22 cellular contexts compared by ENCODE assay signal in genomic region chr2:135963841-135964240, GRCh38. TPM values are rescaled to one million over a fixed set of nuclear protein-coding genes. Genes with fewer than 3 reads are reported as not detected.
DNase-seq lines count a peak whose midpoint lies in the region; ATAC-seq and TF ChIP-seq lines count a peak whose summit lies in the region.
"Had no signal": no experiment of that assay in that cellular context is flagged by ENCODE, and none has a peak within 500 bp of the region (broad histone marks: within the 10 kb centered on the region; RNA-seq: fewer than 3 reads in every experiment).

No MANE protein-coding gene starts in this region.

- no peaks in the 10 kb centered on the region for H3K9me3 Mint-ChIP-seq in activated T-cell treated with anti-CD3 and anti-CD28 coated beads, Interleukin-2, amount 50 U/mL, for 24 hours
- H3K9me3 Mint-ChIP-seq in WTC11: no peaks in the 10 kb centered on the region
- no peaks in the 10 kb centered on the region for H3K9me3 Mint-ChIP-seq in stimulated activated effector memory CD8-positive, alpha-beta T cell treated with anti-CD3 and anti-CD28 coated beads, Interleukin-12 subunit alpha, Interleukin-12 subunit beta, amount 100 ng/mL, for 72 hours
- H3K9me3 Mint-ChIP-seq: activated naive CD8-positive, alpha-beta T cell treated with anti-CD3 and anti-CD28 coated beads, Interleukin-2, amount 10 ng/mL, durations not matched to agents 7 days and 5 days; brain; immature natural killer cell had no signal

- no peaks in the 10 kb centered on the region for H3K9me3 ChIP-seq in PC-9 (ENCODE audit: insufficient read depth, low read depth)
- H3K9me3 ChIP-seq: BLaER1, SJSA1 had no signal

- no peak overlapping the region for H3K4me3 Mint-ChIP-seq in activated T-cell treated with anti-CD3 and anti-CD28 coated beads, Interleukin-2, amount 50 U/mL, for 24 hours
- H3K4me3 Mint-ChIP-seq in WTC11: no peak overlapping the region
- no peak overlapping the region for H3K4me3 Mint-ChIP-seq in stimulated activated effector memory CD8-positive, alpha-beta T cell treated with anti-CD3 and anti-CD28 coated beads, Interleukin-12 subunit alpha, Interleukin-12 subunit beta, amount 100 ng/mL, for 72 hours
- H3K4me3 Mint-ChIP-seq: brain, immature natural killer cell had no signal

- peaks cover 8% of the 10 kb centered on the region for H3K79me2 ChIP-seq in PC-9 (ENCODE audit: low read depth)

- CTCF ChIA-PET in WTC11 (lab: Charles Lee): no interaction called here
- CTCF ChIA-PET in PC-9 (lab: Charles Lee): no interaction called here

- H3K27me3 ChIP-seq in PC-9 (ENCODE audit: insufficient read depth, low read depth): no peaks in the 10 kb centered on the region
- H3K27me3 ChIP-seq: BLaER1, hepatocyte, SJSA1 had no signal

- peaks cover 10% of the 10 kb centered on the region for H3K36me3 ChIP-seq in PC-9 (ENCODE audit: low read depth)

- H3K4me1 Mint-ChIP-seq in activated T-cell treated with anti-CD3 and anti-CD28 coated beads, Interleukin-2, amount 50 U/mL, for 24 hours (ENCODE audit: low read depth): peaks cover 66% of the 10 kb centered on the region
- peaks cover 50% of the 10 kb centered on the region for H3K4me1 Mint-ChIP-seq in WTC11
- peaks cover 28% of the 10 kb centered on the region for H3K4me1 Mint-ChIP-seq in stimulated activated effector memory CD8-positive, alpha-beta T cell treated with anti-CD3 and anti-CD28 coated beads, Interleukin-12 subunit alpha, Interleukin-12 subunit beta, amount 100 ng/mL, for 72 hours

- H2AFZ ChIP-seq in PC-9: no peak overlapping the region
- H2AFZ ChIP-seq: hepatocyte had no signal

- no peaks in the 10 kb centered on the region for H3K4me1 ChIP-seq in PC-9 (replicated peaks; ENCODE audit: insufficient read depth)
- H3K4me1 ChIP-seq: BLaER1 had no signal

- peak overlapping the region; percentile 37 for H3K27ac Mint-ChIP-seq in activated T-cell treated with anti-CD3 and anti-CD28 coated beads, Interleukin-2, amount 50 U/mL, for 24 hours
- H3K27ac Mint-ChIP-seq in WTC11: peak overlapping the region; percentile 59; the same call in 1 of the 2 replicates
- H3K27ac Mint-ChIP-seq in stimulated activated effector memory CD8-positive, alpha-beta T cell treated with anti-CD3 and anti-CD28 coated beads, Interleukin-12 subunit alpha, Interleukin-12 subunit beta, amount 100 ng/mL, for 72 hours: peak overlapping the region; percentile 70
- H3K27ac Mint-ChIP-seq: activated naive CD8-positive, alpha-beta T cell treated with anti-CD3 and anti-CD28 coated beads, Interleukin-2, amount 10 ng/mL, durations not matched to agents 7 days and 5 days had no signal

- no peaks in the 10 kb centered on the region; the same call in 1 of the 2 replicates for H3F3A ChIP-seq in PC-9 (ENCODE audit: insufficient read depth, low read depth)

- peaks cover 83% of the 10 kb centered on the region for H3K36me3 Mint-ChIP-seq in activated T-cell treated with anti-CD3 and anti-CD28 coated beads, Interleukin-2, amount 50 U/mL, for 24 hours (ENCODE audit: low read depth)
- H3K36me3 Mint-ChIP-seq in WTC11: peaks cover 2% of the 10 kb centered on the region; the same call in 1 of the 2 replicates
- peaks cover 95% of the 10 kb centered on the region for H3K36me3 Mint-ChIP-seq in stimulated activated effector memory CD8-positive, alpha-beta T cell treated with anti-CD3 and anti-CD28 coated beads, Interleukin-12 subunit alpha, Interleukin-12 subunit beta, amount 100 ng/mL, for 72 hours

- no peaks in the 10 kb centered on the region for H4K20me1 ChIP-seq in PC-9 (ENCODE audit: insufficient read depth)

- H3K9me2 ChIP-seq in PC-9 (ENCODE audit: insufficient read depth): no peaks in the 10 kb centered on the region

- DNase-seq in activated T-cell treated with anti-CD3 and anti-CD28 coated beads, Interleukin-2, amount 50 U/mL, for 24 hours: no peak
- DNase-seq in activated T-cell treated with anti-CD3 and anti-CD28 coated beads, Interleukin-2, amount 50 U/mL, for 48 hours: no peak
- DNase-seq in WTC11 (ENCODE audit: low spot score): no peak
- peak; percentile 77 for DNase-seq in epithelial cell of esophagus (ENCODE audit: low read depth)
- DNase-seq in stimulated activated effector memory CD8-positive, alpha-beta T cell treated with anti-CD3 and anti-CD28 coated beads, Interleukin-12 subunit alpha, Interleukin-12 subunit beta, amount 100 ng/mL, for 72 hours (ENCODE audit: low spot score in 2 of 2): no peak
- no peak for DNase-seq in RKO (ENCODE audit: low spot score)
- no peak for DNase-seq in ecto neural progenitor cell (ENCODE audit: low spot score)
- DNase-seq in PC-9: no peak
- DNase-seq: activated effector memory CD4-positive, alpha-beta T cell treated with Interleukin-2 at 50 U/mL for 16 hours; activated naive CD8-positive, alpha-beta T cell treated with anti-CD3 and anti-CD28 coated beads, Interleukin-2, amount 10 ng/mL, durations not matched to agents 7 days and 5 days; cortex of kidney; foreskin fibroblast; immature natural killer cell; NCI-H1092 treated with DMSO at 0.1 percent for 48 hours; NCI-H2029; PC-3; posterior cingulate gyrus had no signal

- no peaks in the 10 kb centered on the region for H3K27me3 Mint-ChIP-seq in activated T-cell treated with anti-CD3 and anti-CD28 coated beads, Interleukin-2, amount 50 U/mL, for 24 hours
- no peaks in the 10 kb centered on the region for H3K27me3 Mint-ChIP-seq in WTC11 (ENCODE audit: low read depth)
- H3K27me3 Mint-ChIP-seq: activated naive CD8-positive, alpha-beta T cell treated with anti-CD3 and anti-CD28 coated beads, Interleukin-2, amount 10 ng/mL, durations not matched to agents 7 days and 5 days; brain had no signal

- ATAC-seq in WTC11: no peak
- no peak for ATAC-seq in stimulated activated effector memory CD8-positive, alpha-beta T cell treated with anti-CD3 and anti-CD28 coated beads, Interleukin-12 subunit alpha, Interleukin-12 subunit beta, amount 100 ng/mL, for 72 hours
- ATAC-seq: PC-3, sciatic nerve had no signal

- POLR2A ChIA-PET in WTC11 (lab: Charles Lee): no interaction called here
- POLR2A ChIA-PET in PC-9 (lab: Charles Lee; ENCODE audit: unreplicated experiment): no interaction called here

- H3K4me3 ChIP-seq in epithelial cell of esophagus (ENCODE audit: low read length) (no peak overlapping the region), PC-9 (no peak overlapping the region)
- H3K4me3 ChIP-seq: BLaER1, hepatocyte, SJSA1 had no signal

- BruUV-seq in PC-9 (replicated peaks; lab: Mats Ljungman, UMichigan): no TSS peak

- H3K4me2 ChIP-seq in PC-9: no peak overlapping the region
- H3K4me2 ChIP-seq: BLaER1, hepatocyte had no signal

- no peak overlapping the region for H3K27ac ChIP-seq in PC-9
- H3K27ac ChIP-seq: BLaER1, hepatocyte, SJSA1 had no signal

- intact Hi-C loops in PC-9 (cut with micrococcal nuclease; ENCODE audit: unreplicated experiment): no loop called here

- no peak for TF ChIP-seq CTCF in WTC11 (IDR thresholded peaks at IDR 0.05)
- no peak for TF ChIP-seq CTCF in epithelial cell of esophagus (IDR thresholded peaks at IDR 0.05; ENCODE audit: insufficient read depth, low read depth, low read length, missing control alignments)
- TF ChIP-seq CTCF in PC-9 (conservative IDR thresholded peaks at IDR 0.05): no peak

TF ChIP-seq in WTC11, 78 proteins besides CTCF, POLR2A, EP300 and RAD21 (continues in another document):
- no peak for TF ChIP-seq ELF4 (CRISPR knock-in tag; IDR thresholded peaks at IDR 0.05; ENCODE audit: low read depth)
- no peak for TF ChIP-seq TCF7 (CRISPR knock-in tag; IDR thresholded peaks at IDR 0.05; ENCODE audit: low read depth)
- TF ChIP-seq ESRRA (CRISPR knock-in tag; IDR thresholded peaks at IDR 0.05; ENCODE audit: borderline replicate concordance): no peak
- no peak for TF ChIP-seq CREB1 (CRISPR knock-in tag; IDR thresholded peaks at IDR 0.05)
- TF ChIP-seq, protein P1, sequence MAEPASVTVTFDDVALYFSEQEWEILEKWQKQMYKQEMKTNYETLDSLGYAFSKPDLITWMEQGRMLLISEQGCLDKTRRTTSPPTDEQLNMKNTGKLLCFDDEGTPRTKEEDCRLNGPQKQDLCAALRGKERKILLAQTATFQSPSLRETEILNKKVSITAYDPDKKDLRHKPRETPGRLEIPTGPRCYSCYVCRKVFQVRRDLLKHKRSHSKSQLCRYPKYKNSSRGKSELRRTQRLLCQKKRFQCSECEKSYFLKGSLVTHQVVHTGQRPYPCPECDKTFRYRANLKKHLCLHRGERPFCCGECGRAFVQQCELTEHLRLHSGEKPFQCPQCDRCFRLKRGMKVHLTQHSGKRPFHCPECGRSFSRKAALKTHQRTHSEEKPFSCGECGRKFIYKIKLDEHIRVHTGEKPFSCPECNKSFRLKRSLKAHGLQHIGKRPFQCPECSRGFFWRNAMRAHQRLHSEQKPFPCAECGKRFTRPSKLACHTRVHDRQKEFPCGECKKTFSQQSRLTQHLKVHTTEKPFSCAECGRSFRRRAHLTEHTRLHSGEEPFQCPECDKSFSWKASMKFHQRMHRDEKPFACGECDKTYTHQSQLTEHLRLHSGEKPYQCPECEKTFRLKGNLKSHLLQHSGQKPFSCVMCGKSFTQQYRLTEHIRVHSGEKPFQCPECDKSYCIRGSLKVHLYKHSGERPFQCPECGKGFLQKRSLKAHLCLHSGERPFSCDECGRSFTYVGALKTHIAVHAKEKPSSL (CRISPR knock-in tag; conservative IDR thresholded peaks at IDR 0.05): no peak
- TF ChIP-seq NFATC4 (CRISPR knock-in tag; IDR thresholded peaks at IDR 0.05): no peak
- TF ChIP-seq, protein P2, sequence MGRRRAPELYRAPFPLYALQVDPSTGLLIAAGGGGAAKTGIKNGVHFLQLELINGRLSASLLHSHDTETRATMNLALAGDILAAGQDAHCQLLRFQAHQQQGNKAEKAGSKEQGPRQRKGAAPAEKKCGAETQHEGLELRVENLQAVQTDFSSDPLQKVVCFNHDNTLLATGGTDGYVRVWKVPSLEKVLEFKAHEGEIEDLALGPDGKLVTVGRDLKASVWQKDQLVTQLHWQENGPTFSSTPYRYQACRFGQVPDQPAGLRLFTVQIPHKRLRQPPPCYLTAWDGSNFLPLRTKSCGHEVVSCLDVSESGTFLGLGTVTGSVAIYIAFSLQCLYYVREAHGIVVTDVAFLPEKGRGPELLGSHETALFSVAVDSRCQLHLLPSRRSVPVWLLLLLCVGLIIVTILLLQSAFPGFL (CRISPR knock-in tag; IDR thresholded peaks at IDR 0.05; ENCODE audit: borderline replicate concordance): no peak
- no peak for TF ChIP-seq SMAD3 (CRISPR knock-in tag; IDR thresholded peaks at IDR 0.05; ENCODE audit: borderline replicate concordance)

RNA-seq across cellular contexts. Expression of gene DARS1, which starts 21.6 kb away (rescaled TPM):
- total RNA-seq in WTC11 (2021) (80.9 to 95.5 TPM (median 91.7 TPM) in 3 replicates), PC-9 (2021) (54.3 and 63.0 TPM in 2 replicates)
